12 cellular contexts compared by ENCODE assay signal in the genomic region with DNA sequence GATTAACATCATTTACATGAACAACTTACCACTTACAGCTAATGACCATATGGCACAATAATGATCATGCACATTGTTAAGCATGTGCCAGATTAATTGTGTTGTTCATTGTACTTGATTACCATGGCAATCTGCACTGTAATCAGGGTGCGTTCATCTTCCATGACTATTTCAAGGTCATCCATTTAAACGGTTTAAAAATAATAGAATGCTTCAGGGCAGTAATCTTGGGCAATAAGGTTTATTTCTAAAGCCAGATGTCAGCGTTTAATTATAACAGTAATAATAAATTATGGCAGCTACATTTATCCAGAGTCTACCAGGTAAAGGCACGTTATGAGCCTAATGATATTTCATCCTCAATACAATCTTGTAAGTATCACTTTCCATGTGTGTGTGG. TPM values are rescaled to one million over a fixed set of nuclear protein-coding genes. Genes with fewer than 3 reads are reported as not detected.
DNase-seq lines count a peak whose midpoint lies in the region; ATAC-seq, FAIRE-seq and TF ChIP-seq lines count a peak whose summit lies in the region.
"Had no signal": no experiment of that assay in that cellular context is flagged by ENCODE, and none has a peak within 500 bp of the region (broad histone marks: within the 10 kb centered on the region; RNA-seq: fewer than 3 reads in every experiment).

No MANE protein-coding gene starts in this region.

- intact Hi-C loops in activated CD8-positive, alpha-beta T cell treated with anti-CD3 and anti-CD28 coated beads for 36 hours (cut with micrococcal nuclease) = loop anchor here (5.0 kb wide), 1 partner anchor 36 kb away; the partner anchor contains the start of gene RRAGD
- intact Hi-C loops in thyroid gland (cut with DNase I) = loop anchor here (10.0 kb wide), 1 partner anchor 401 kb away; no protein-coding TSS in a partner anchor

- H2BK5ac ChIP-seq in H1 (ENCODE audit: low read depth, low read length) = no peak overlapping the region

- H2AFZ ChIP-seq in H1 (ENCODE audit: low read length) = peak overlapping the region; percentile 70; the same call in 1 of the 2 replicates

- H3K23me2 ChIP-seq in H1 (ENCODE audit: low read depth, low read length) = no peaks in the 10 kb centered on the region; the same call in 1 of the 2 replicates

- no peak overlapping the region for H2BK12ac ChIP-seq in H1 (ENCODE audit: low read depth, low read length)

- no peak overlapping the region for H2BK20ac ChIP-seq in H1 (ENCODE audit: low read length)

- TF ChIP-seq RAD21 in H1 (IDR thresholded peaks at IDR 0.05 in 1 of 2, conservative IDR thresholded peaks at IDR 0.05 in 1 of 2; ENCODE audit: low read depth in 2 of 2, low read length in 2 of 2) = no peak

- no peaks in the 10 kb centered on the region for H3K79me2 ChIP-seq in H1 (ENCODE audit: control insufficient read depth in 1 of 2, insufficient read depth in 2 of 2, low read length in 2 of 2)

- no peak for TF ChIP-seq EP300 in H1 (IDR thresholded peaks at IDR 0.05; ENCODE audit: borderline replicate concordance in 1 of 2, low read depth in 2 of 2, low read length in 2 of 2)

- no peaks in the 10 kb centered on the region for H3K36me3 Mint-ChIP-seq in activated CD8-positive, alpha-beta T cell treated with anti-CD3 and anti-CD28 coated beads, Interleukin-2, amount 10 ng/mL, durations not matched to agents 7 days and 5 days (ENCODE audit: low read depth)
- no peaks in the 10 kb centered on the region for H3K36me3 Mint-ChIP-seq in activated CD8-positive, alpha-beta T cell treated with anti-CD3 and anti-CD28 coated beads for 36 hours (ENCODE audit: low read depth)
- H3K36me3 Mint-ChIP-seq: activated naive CD4-positive, alpha-beta T cell treated with anti-CD3 and anti-CD28 coated beads, Interleukin-2, amount 50 U/mL, for 24 hours had no signal

- H3K4me3 Mint-ChIP-seq in activated CD8-positive, alpha-beta T cell treated with anti-CD3 and anti-CD28 coated beads, Interleukin-2, amount 10 ng/mL, durations not matched to agents 7 days and 5 days = no peak overlapping the region
- H3K4me3 Mint-ChIP-seq in activated CD8-positive, alpha-beta T cell treated with anti-CD3 and anti-CD28 coated beads for 36 hours = no peak overlapping the region
- H3K4me3 Mint-ChIP-seq: activated naive CD4-positive, alpha-beta T cell treated with anti-CD3 and anti-CD28 coated beads, Interleukin-2, amount 50 U/mL, for 24 hours had no signal

- peak overlapping the region in 1 of 2 experiments; percentile 31; a peak in 2 of 4 replicates for H3K4me2 ChIP-seq in H1 (ENCODE audit: insufficient read depth in 1 of 2, low read depth in 2 of 2, low read length in 2 of 2)

- no peak overlapping the region for H2AK5ac ChIP-seq in H1 (ENCODE audit: low read depth, low read length)

- H3K79me1 ChIP-seq in H1 (ENCODE audit: low read depth, low read length) = no peaks in the 10 kb centered on the region

- no peak for ATAC-seq in activated CD8-positive, alpha-beta T cell treated with anti-CD3 and anti-CD28 coated beads, Interleukin-2, amount 10 ng/mL, durations not matched to agents 7 days and 5 days
- no peak for ATAC-seq in activated CD8-positive, alpha-beta T cell treated with anti-CD3 and anti-CD28 coated beads for 36 hours
- no peak for ATAC-seq in GM18873 (IDR thresholded peaks at IDR 0.05; ENCODE audit: low FRiP score, unreplicated experiment)

- TF ChIP-seq CTCF in activated CD8-positive, alpha-beta T cell treated with anti-CD3 and anti-CD28 coated beads for 36 hours (IDR thresholded peaks at IDR 0.05) = no peak
- TF ChIP-seq CTCF in H1 (IDR thresholded peaks at IDR 0.05; ENCODE audit: control extremely low read depth in 1 of 3, insufficient read depth in 1 of 3, low read depth in 1 of 3, low read length in 3 of 3) (no peak), thyroid gland (IDR thresholded peaks at IDR 0.05) (no peak)

- H3K4me3 ChIP-seq in H1 (ENCODE audit: extremely low read depth in 1 of 4, insufficient read depth in 2 of 4, low read depth in 3 of 4, low read length in 4 of 4) (peak overlapping the region in 1 of 4 experiments; percentile 21; a peak in 1 of 8 replicates), thyroid gland (replicated peaks in 1 of 3) (no peak overlapping the region)
- H3K4me3 ChIP-seq: prostate gland, suprapubic skin had no signal

- H4K8ac ChIP-seq in H1 (ENCODE audit: extremely low read depth, insufficient read depth, low read length) = no peak overlapping the region

- H3K9ac ChIP-seq in H1 (replicated peaks in 1 of 4; ENCODE audit: extremely low read depth in 1 of 4, low read depth in 3 of 4, low read length in 3 of 4) = no peak overlapping the region

- POLR2A ChIA-PET in activated CD8-positive, alpha-beta T cell treated with anti-CD3 and anti-CD28 coated beads, Interleukin-2, amount 10 ng/mL, durations not matched to agents 7 days and 5 days (lab: Charles Lee) = no interaction called here
- POLR2A ChIA-PET in activated CD8-positive, alpha-beta T cell treated with anti-CD3 and anti-CD28 coated beads for 36 hours (lab: Charles Lee) = interaction anchor here (1.1 to 1.4 kb wide), 2 partner anchors 19 to 35 kb away, joined by 3 to 5 read pairs; no protein-coding TSS in a partner anchor
- POLR2A ChIA-PET in H1 (lab: Charles Lee; ENCODE audit: partially characterized antibody) = interaction anchor here (0.9 to 2.1 kb wide), 4 partner anchors 13 to 121 kb away, joined by 3 to 7 read pairs (median 4); partner anchors contain the start of gene UBE2J1

- H3K56ac ChIP-seq in H1 (replicated peaks; ENCODE audit: insufficient read length, low read depth, low read length) = no peak overlapping the region

- H2BK120ac ChIP-seq in H1 (replicated peaks; ENCODE audit: low read depth, low read length) = no peak overlapping the region

- no peak for FAIRE-seq in H1 (lab: Jason Lieb, UNC)

- H3K18ac ChIP-seq in H1 (ENCODE audit: extremely low read depth, low read length) = no peak overlapping the region

- H3K27me3 Mint-ChIP-seq in activated CD8-positive, alpha-beta T cell treated with anti-CD3 and anti-CD28 coated beads, Interleukin-2, amount 10 ng/mL, durations not matched to agents 7 days and 5 days (ENCODE audit: low read depth) = peaks cover 16% of the 10 kb centered on the region
- no peaks in the 10 kb centered on the region for H3K27me3 Mint-ChIP-seq in activated CD8-positive, alpha-beta T cell treated with anti-CD3 and anti-CD28 coated beads for 36 hours
- H3K27me3 Mint-ChIP-seq: activated naive CD4-positive, alpha-beta T cell treated with anti-CD3 and anti-CD28 coated beads, Interleukin-2, amount 50 U/mL, for 24 hours had no signal

- 85% methylated on average over 4 of the region's 4 CpGs; no CpG with 5 or more reads in 1 of the 2 experiments for WGBS in H1 (ENCODE audit: extremely low coverage in 1 of 2, insufficient coverage in 1 of 2, insufficient read length in 1 of 2, insufficient replicate concordance in 2 of 2, low coverage in 1 of 2, low lambda C conversion rate in 2 of 2, missing lambda C conversion rate in 1 of 2), 2 experiments
- WGBS in thyroid gland, 2 donors = 72 to 75% methylated on average over 4 of the region's 4 CpGs

- H3K36me3 ChIP-seq in H1 (ENCODE audit: control insufficient read depth in 2 of 4, insufficient read depth in 4 of 4, low read length in 3 of 4) = no peaks in the 10 kb centered on the region
- no peaks in the 10 kb centered on the region for H3K36me3 ChIP-seq in thyroid gland
- H3K36me3 ChIP-seq: prostate gland, suprapubic skin had no signal

- no peaks in the 10 kb centered on the region for H3K27me3 ChIP-seq in H1 (replicated peaks in 1 of 4; ENCODE audit: control insufficient read depth in 3 of 4, extremely low read depth in 1 of 4, insufficient read depth in 3 of 4, low read length in 3 of 4)
- H3K27me3 ChIP-seq in thyroid gland = no peaks in the 10 kb centered on the region
- H3K27me3 ChIP-seq: suprapubic skin had no signal

- H3K27ac ChIP-seq in H1 (ENCODE audit: low read depth, low read length) (peak overlapping the region; percentile 34; the same call in 1 of the 2 replicates), thyroid gland (peak overlapping the region; percentile 64 to 85 (median 68))
- H3K27ac ChIP-seq: prostate gland, suprapubic skin had no signal

- CTCF ChIA-PET in activated CD8-positive, alpha-beta T cell treated with anti-CD3 and anti-CD28 coated beads, Interleukin-2, amount 10 ng/mL, durations not matched to agents 7 days and 5 days (lab: Charles Lee) = interaction anchor here (0.5 to 7.0 kb wide), 22 partner anchors 14 to 394 kb away, joined by 3 to 123 read pairs (median 4); partner anchors contain the start of genes PM20D2, PNRC1 and RRAGD
- CTCF ChIA-PET in activated CD8-positive, alpha-beta T cell treated with anti-CD3 and anti-CD28 coated beads for 36 hours (lab: Charles Lee) = interaction anchor here (0.6 to 6.2 kb wide), 9 partner anchors 8 to 504 kb away, joined by 3 to 52 read pairs (median 3); partner anchors contain the start of gene RRAGD
- CTCF ChIA-PET in H1 (lab: Charles Lee; ENCODE audit: partially characterized antibody) = interaction anchor here (0.6 to 3.0 kb wide), 35 partner anchors 9 to 831 kb away, joined by 3 to 16 read pairs (median 4); partner anchors contain the start of gene ANKRD6

- H3K4me1 Mint-ChIP-seq in activated CD8-positive, alpha-beta T cell treated with anti-CD3 and anti-CD28 coated beads, Interleukin-2, amount 10 ng/mL, durations not matched to agents 7 days and 5 days (ENCODE audit: low read depth) = peaks cover 36% of the 10 kb centered on the region
- peaks cover 19% of the 10 kb centered on the region for H3K4me1 Mint-ChIP-seq in activated CD8-positive, alpha-beta T cell treated with anti-CD3 and anti-CD28 coated beads for 36 hours (ENCODE audit: low read depth)

- H3K9me3 Mint-ChIP-seq in activated CD8-positive, alpha-beta T cell treated with anti-CD3 and anti-CD28 coated beads, Interleukin-2, amount 10 ng/mL, durations not matched to agents 7 days and 5 days (ENCODE audit: insufficient read depth) = no peaks in the 10 kb centered on the region
- no peaks in the 10 kb centered on the region for H3K9me3 Mint-ChIP-seq in activated CD8-positive, alpha-beta T cell treated with anti-CD3 and anti-CD28 coated beads for 36 hours
- H3K9me3 Mint-ChIP-seq: activated naive CD4-positive, alpha-beta T cell treated with anti-CD3 and anti-CD28 coated beads, Interleukin-2, amount 50 U/mL, for 24 hours had no signal

- no peak overlapping the region for H4K91ac ChIP-seq in H1 (replicated peaks; ENCODE audit: insufficient read length, low read length)

- no peaks in the 10 kb centered on the region for H4K20me1 ChIP-seq in H1 (replicated peaks in 1 of 2; ENCODE audit: control insufficient read depth in 1 of 2, insufficient read depth in 2 of 2, low read length in 2 of 2)

- H3K4me1 ChIP-seq in H1 (replicated peaks in 1 of 4; ENCODE audit: control insufficient read depth in 3 of 4, insufficient read depth in 4 of 4, low read length in 3 of 4) = peaks cover 0 to 7% (median 4%) of the 10 kb centered on the region in 4 experiments; a peak in 4 of 7 replicates
- H3K4me1 ChIP-seq in thyroid gland = peaks cover 8 to 18% of the 10 kb centered on the region in 2 donors
- H3K4me1 ChIP-seq: prostate gland had no signal

- H3K14ac ChIP-seq in H1 (ENCODE audit: insufficient read length) = no peak overlapping the region

- peak overlapping the region; percentile 43 for H3K27ac Mint-ChIP-seq in activated CD8-positive, alpha-beta T cell treated with anti-CD3 and anti-CD28 coated beads, Interleukin-2, amount 10 ng/mL, durations not matched to agents 7 days and 5 days
- H3K27ac Mint-ChIP-seq in activated CD8-positive, alpha-beta T cell treated with anti-CD3 and anti-CD28 coated beads for 36 hours = no peak overlapping the region
- H3K27ac Mint-ChIP-seq: activated naive CD4-positive, alpha-beta T cell treated with anti-CD3 and anti-CD28 coated beads, Interleukin-2, amount 50 U/mL, for 24 hours had no signal

- H4K5ac ChIP-seq in H1 (ENCODE audit: insufficient read length, low read depth, low read length) = no peak overlapping the region

- H3K9me3 ChIP-seq in H1 (ENCODE audit: insufficient read depth in 2 of 2, low read depth in 1 of 2, low read length in 1 of 2) (no peaks in the 10 kb centered on the region), thyroid gland (no peaks in the 10 kb centered on the region)
- H3K9me3 ChIP-seq: prostate gland, suprapubic skin had no signal

- DNase-seq in activated CD8-positive, alpha-beta T cell treated with anti-CD3 and anti-CD28 coated beads, Interleukin-2, amount 10 ng/mL, durations not matched to agents 7 days and 5 days = no peak
- no peak for DNase-seq in activated CD8-positive, alpha-beta T cell treated with anti-CD3 and anti-CD28 coated beads for 36 hours
- DNase-seq in NCI-H2081 treated with DMSO at 0.1 percent for 48 hours (lab: John Stamatoyannopoulos, UW) = peak; percentile 84
- no peak for DNase-seq in H1 (ENCODE audit: low read depth in 1 of 2, low spot score in 2 of 2)
- no peak for DNase-seq in thyroid gland
- DNase-seq in HCEC 1CT = no peak
- DNase-seq in effector CD4-positive, alpha-beta T cell = no peak
- DNase-seq: foreskin melanocyte had no signal

- TF ChIP-seq POLR2A in H1 (IDR thresholded peaks at IDR 0.05; ENCODE audit: control extremely low read depth in 1 of 2, low read depth in 2 of 2, low read length in 2 of 2) = no peak
- TF ChIP-seq POLR2A in thyroid gland (IDR thresholded peaks at IDR 0.05) = no peak

- no peak overlapping the region for H3K23ac ChIP-seq in H1 (ENCODE audit: insufficient read length)

- H3K4ac ChIP-seq in H1 (replicated peaks; ENCODE audit: insufficient read length, low read depth, low read length) = no peak overlapping the region

- no peak overlapping the region for H2BK15ac ChIP-seq in H1 (ENCODE audit: low read length)

RNA-seq across cellular contexts. Expression of gene UBE2J1, which starts 23.4 kb away (rescaled TPM):
- 10 to 100 TPM; 30.1 to 30.3 TPM for total RNA-seq in activated CD8-positive, alpha-beta T cell treated with anti-CD3 and anti-CD28 coated beads, Interleukin-2, amount 10 ng/mL, durations not matched to agents 7 days and 5 days
- total RNA-seq in activated CD8-positive, alpha-beta T cell treated with anti-CD3 and anti-CD28 coated beads for 36 hours = 10 to 100 TPM; 23.2 to 24.6 TPM
- total RNA-seq in H1 (2021; fragmentation: NEBNext Ultra II Directional; extraction: Animal tissue kit (Norgen Biotek cat#: 25700)) = 13.4 and 15.2 TPM in 2 replicates
- 4.5 and 8.5 TPM in 2 replicates for polyA plus RNA-seq in H1 (2011; rRNA removed)
- polyA plus RNA-seq in H1 (2011; cell fraction: cytosol; rRNA removed) = 8.4 TPM
- 4.2 TPM for polyA plus RNA-seq in H1 (2011; cell fraction: nucleus; rRNA removed)
- polyA plus RNA-seq in H1 (2012, experiment 1 of 2) = 6.2 to 7.9 TPM (median 7.8 TPM) in 4 replicates
- polyA plus RNA-seq in H1 (2012, experiment 2 of 2) = 2.9 TPM
- 13.5 TPM for polyA plus RNA-seq in H1 (2013, experiment 1 of 2)
- 12.9 TPM for polyA plus RNA-seq in H1 (2013, experiment 2 of 2)
- polyA minus RNA-seq in H1 (2011; rRNA and poly(A)+ RNA removed) = 7.7 and 13.3 TPM in 2 replicates
- polyA minus RNA-seq in H1 (2011; cell fraction: cytosol; rRNA and poly(A)+ RNA removed) = 4.8 TPM
- 7.2 TPM for polyA minus RNA-seq in H1 (2011; cell fraction: nucleus; rRNA and poly(A)+ RNA removed)
- total RNA-seq in thyroid gland = 10 to 100 TPM; 49.8 to 63.1 (median 51.9) TPM

RNA-seq across cellular contexts. Expression of gene RRAGD, which starts 36.2 kb away (rescaled TPM):
- total RNA-seq in activated CD8-positive, alpha-beta T cell treated with anti-CD3 and anti-CD28 coated beads, Interleukin-2, amount 10 ng/mL, durations not matched to agents 7 days and 5 days = 1 to 10 TPM; 2.5 to 3.7 TPM
- total RNA-seq in activated CD8-positive, alpha-beta T cell treated with anti-CD3 and anti-CD28 coated beads for 36 hours = 10 to 100 TPM; 19.7 to 22.1 TPM
- total RNA-seq in H1 (2021; fragmentation: NEBNext Ultra II Directional; extraction: Animal tissue kit (Norgen Biotek cat#: 25700)) = 29.7 and 30.8 TPM in 2 replicates
- 3.2 and 7.2 TPM in 2 replicates for polyA plus RNA-seq in H1 (2011; rRNA removed)
- polyA plus RNA-seq in H1 (2011; cell fraction: cytosol; rRNA removed) = 7.5 TPM
- 2.0 TPM for polyA plus RNA-seq in H1 (2011; cell fraction: nucleus; rRNA removed)
- 8.5 to 20.4 TPM (median 10.9 TPM) in 4 replicates for polyA plus RNA-seq in H1 (2012, experiment 1 of 2)
- 6.3 TPM for polyA plus RNA-seq in H1 (2012, experiment 2 of 2)
- 8.4 TPM for polyA plus RNA-seq in H1 (2013, experiment 1 of 2)
- 9.4 TPM for polyA plus RNA-seq in H1 (2013, experiment 2 of 2)
- 11.6 and 16.0 TPM in 2 replicates for polyA minus RNA-seq in H1 (2011; rRNA and poly(A)+ RNA removed)
- 8.2 TPM for polyA minus RNA-seq in H1 (2011; cell fraction: cytosol; rRNA and poly(A)+ RNA removed)
- polyA minus RNA-seq in H1 (2011; cell fraction: nucleus; rRNA and poly(A)+ RNA removed) = 7.1 TPM
- total RNA-seq in thyroid gland = 10 to 100 TPM; 49.8 to 73.0 (median 62.2) TPM

RNA-seq across cellular contexts. Expression of gene ANKRD6, which starts 57.0 kb away (rescaled TPM):
- total RNA-seq in activated CD8-positive, alpha-beta T cell treated with anti-CD3 and anti-CD28 coated beads, Interleukin-2, amount 10 ng/mL, durations not matched to agents 7 days and 5 days = 1 to 10 TPM; 9.1 TPM
- 1 to 10 TPM; 3.5 to 4.9 TPM for total RNA-seq in activated CD8-positive, alpha-beta T cell treated with anti-CD3 and anti-CD28 coated beads for 36 hours
- total RNA-seq in H1 (2021; fragmentation: NEBNext Ultra II Directional; extraction: Animal tissue kit (Norgen Biotek cat#: 25700)) = 11.0 and 12.8 TPM in 2 replicates
- polyA plus RNA-seq in H1 (2011; rRNA removed) = 5.9 and 6.2 TPM in 2 replicates
- 10.0 TPM for polyA plus RNA-seq in H1 (2011; cell fraction: cytosol; rRNA removed)
- polyA plus RNA-seq in H1 (2011; cell fraction: nucleus; rRNA removed) = 24.0 TPM
- 10.8 to 15.1 TPM (median 13.2 TPM) in 4 replicates for polyA plus RNA-seq in H1 (2012, experiment 1 of 2)
- 1.4 TPM for polyA plus RNA-seq in H1 (2012, experiment 2 of 2)
- 11.1 TPM for polyA plus RNA-seq in H1 (2013, experiment 1 of 2)
- 8.7 TPM for polyA plus RNA-seq in H1 (2013, experiment 2 of 2)
- 13.1 and 23.8 TPM in 2 replicates for polyA minus RNA-seq in H1 (2011; rRNA and poly(A)+ RNA removed)
- polyA minus RNA-seq in H1 (2011; cell fraction: cytosol; rRNA and poly(A)+ RNA removed) = 12.9 TPM
- 22.4 TPM for polyA minus RNA-seq in H1 (2011; cell fraction: nucleus; rRNA and poly(A)+ RNA removed)
- 10 to 100 TPM; 18.2 to 50.6 (median 20.6) TPM for total RNA-seq in thyroid gland
